ENCODE assay signal across 9 cellular contexts in the genomic region with DNA sequence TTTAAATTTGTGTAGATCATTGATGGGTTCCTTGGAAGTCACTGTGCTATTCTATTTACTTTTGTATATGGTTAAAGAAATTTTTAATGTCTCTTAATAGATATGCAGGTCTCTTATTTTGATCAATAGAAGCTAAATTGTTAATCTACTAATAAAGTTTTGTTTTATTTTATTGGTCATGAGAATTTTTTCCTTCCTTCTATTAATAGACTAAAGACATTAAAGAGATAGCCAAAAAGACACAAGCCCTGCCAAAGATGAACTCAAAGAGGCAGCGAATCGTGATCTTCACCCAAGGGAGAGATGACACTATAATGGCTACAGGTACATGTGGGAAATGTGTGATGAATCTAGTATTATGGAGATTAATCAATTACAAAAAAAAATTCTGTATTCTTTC.
"Had no signal": no experiment of that assay in that cellular context is flagged by ENCODE, and none has a peak within 500 bp of the region (broad histone marks: within the 10 kb centered on the region; RNA-seq: fewer than 3 reads in every experiment).

No MANE protein-coding gene starts in this region.

- H3K36me3 ChIP-seq: HAP-1 had no signal

- FAIRE-seq: HepG2 had no signal

- H3K9me3 ChIP-seq: HAP-1 had no signal

- H2AFZ ChIP-seq: GM23248 had no signal

- H3K4me3 ChIP-seq: GM23248, HAP-1 had no signal

- ATAC-seq: HCT116, HepG2 had no signal

- H3K27ac ChIP-seq: GM23248, HL-60 had no signal

- H3K9ac ChIP-seq: GM23248 had no signal

- H3K4me1 ChIP-seq: HAP-1 had no signal

- DNase-seq: GM23248, GOT3, H7, HFFc6, KG1 had no signal
